8 cellular contexts compared by ENCODE assay signal in genomic region chr2:65432227-65433190, GRCh38. TPM values are rescaled to one million over a fixed set of nuclear protein-coding genes. Genes with fewer than 3 reads are reported as not detected.
DNase-seq lines count a peak whose midpoint lies in the region; ATAC-seq and TF ChIP-seq lines count a peak whose summit lies in the region.

Gene SPRED2, minus strand, starts transcription at chr2:65432599. Its CDS starts 612 bp downstream, at chr2:65431987.

- in situ Hi-C loops in Caki2 (cut with HindIII; ENCODE audit: low pct_unique_long_range_greater_than_20kb, low sequenced_read_pairs): no loop called here

- H3K27me3 ChIP-seq in stomach smooth muscle (ENCODE audit: control insufficient read depth in 1 of 2, insufficient read depth in 2 of 2, low read length in 2 of 2): no peaks in the 10 kb centered on the region

- no peak for TF ChIP-seq CTCF in LNCaP clone FGC (IDR thresholded peaks at IDR 0.05; ENCODE audit: control insufficient read depth, extremely low read depth, insufficient read depth)
- no peak for TF ChIP-seq CTCF in RWPE1 (conservative IDR thresholded peaks at IDR 0.05; ENCODE audit: low read depth)
- TF ChIP-seq CTCF in fibroblast of the aortic adventitia (IDR thresholded peaks at IDR 0.05; ENCODE audit: insufficient read depth, low read length): peak; percentile 12

- CTCF ChIA-PET in RWPE1 (lab: Yijun Ruan, JAX): interaction anchor here (0.6 to 0.7 kb wide), 4 partner anchors 15 to 120 kb away, joined by 3 to 8 read pairs (median 4); no protein-coding TSS in a partner anchor

- H3K4me1 ChIP-seq in stomach smooth muscle (ENCODE audit: control insufficient read depth, insufficient read depth, low read length): peaks cover 20% of the 10 kb centered on the region

- no peaks in the 10 kb centered on the region for H3K9me3 ChIP-seq in stomach smooth muscle (ENCODE audit: control insufficient read depth in 2 of 2, low read length in 2 of 2)

- POLR2A ChIA-PET in RWPE1 (lab: Yijun Ruan, JAX; ENCODE audit: low non-redundant PET): interaction anchor here (0.6 to 0.7 kb wide), 4 partner anchors 24 to 138 kb away, joined by 3 to 4 read pairs (median 4); no protein-coding TSS in a partner anchor

- H3K27me3 Mint-ChIP-seq in natural killer cell treated with Interleukin-12 subunit alpha and Interleukin-12 subunit beta and Interleukin-15 and Interleukin-18, amount 100 ng/mL, for 72 hours: peaks cover 3 to 12% of the 10 kb centered on the region in 2 donors

- H3K27ac Mint-ChIP-seq in natural killer cell treated with Interleukin-12 subunit alpha and Interleukin-12 subunit beta and Interleukin-15 and Interleukin-18, amount 100 ng/mL, for 72 hours: peak within 1 kb of the TSS; percentile 61 to 85

- H3K4me1 Mint-ChIP-seq in natural killer cell treated with Interleukin-12 subunit alpha and Interleukin-12 subunit beta and Interleukin-15 and Interleukin-18, amount 100 ng/mL, for 72 hours (ENCODE audit: low read depth in 2 of 2): peaks cover 26% of the 10 kb centered on the region in 2 donors

- peak; percentile 98 for DNase-seq in Caki2 (ENCODE audit: low read depth)
- peak; percentile 84 for DNase-seq in LNCaP clone FGC (ENCODE audit: low read depth)
- peak; percentile 85 for DNase-seq in RWPE1 (ENCODE audit: low spot score)
- DNase-seq in activated gamma-delta T cell (lab: John Stamatoyannopoulos, UW): peak; percentile 55
- DNase-seq in fibroblast of the aortic adventitia (ENCODE audit: low read depth): peak; percentile 97
- DNase-seq in natural killer cell treated with Interleukin-12 subunit alpha and Interleukin-12 subunit beta and Interleukin-15 and Interleukin-18, amount 100 ng/mL, for 72 hours (ENCODE audit: low spot score): peak; percentile 89

- H3K9ac ChIP-seq in stomach smooth muscle (ENCODE audit: low read length in 2 of 2): peak within 1 kb of the TSS; percentile 78 to 82

- H3K9me3 Mint-ChIP-seq in natural killer cell treated with Interleukin-12 subunit alpha and Interleukin-12 subunit beta and Interleukin-15 and Interleukin-18, amount 100 ng/mL, for 72 hours: no peaks in the 10 kb centered on the region

- ATAC-seq in GM21717 (IDR thresholded peaks at IDR 0.05; ENCODE audit: unreplicated experiment): peak; percentile 33
- ATAC-seq in natural killer cell treated with Interleukin-12 subunit alpha and Interleukin-12 subunit beta and Interleukin-15 and Interleukin-18, amount 100 ng/mL, for 72 hours: peak; percentile 50 to 66

- H3K36me3 ChIP-seq in stomach smooth muscle (ENCODE audit: control insufficient read depth in 2 of 2, insufficient read depth in 2 of 2, low read length in 2 of 2): no peaks in the 10 kb centered on the region

- H3K27ac ChIP-seq in RWPE1 (peak within 1 kb of the TSS; percentile 86), stomach smooth muscle (ENCODE audit: low read length) (peak within 1 kb of the TSS; percentile 82)

- H3K4me3 Mint-ChIP-seq in natural killer cell treated with Interleukin-12 subunit alpha and Interleukin-12 subunit beta and Interleukin-15 and Interleukin-18, amount 100 ng/mL, for 72 hours: peak within 1 kb of the TSS; percentile 87

- no peaks in the 10 kb centered on the region for H3K36me3 Mint-ChIP-seq in natural killer cell treated with Interleukin-12 subunit alpha and Interleukin-12 subunit beta and Interleukin-15 and Interleukin-18, amount 100 ng/mL, for 72 hours

- peak within 1 kb of the TSS; percentile 61 for H3K4me3 ChIP-seq in LNCaP clone FGC (ENCODE audit: low read depth, low read length)
- peak within 1 kb of the TSS; percentile 82 for H3K4me3 ChIP-seq in fibroblast of the aortic adventitia (ENCODE audit: low read depth, low read length)
- H3K4me3 ChIP-seq in stomach smooth muscle (ENCODE audit: low read length in 2 of 2): peak within 1 kb of the TSS; percentile 84 to 93

RNA-seq across cellular contexts. Expression of gene SPRED2, which starts in this region (rescaled TPM):
- 8.7 and 29.3 TPM in 2 replicates for total RNA-seq in Caki2 (2014; rRNA removed; shearing (Covaris generic); ENCODE audit: low replicate concordance)
- 11.9 and 20.6 TPM in 2 replicates for total RNA-seq in fibroblast of the aortic adventitia (ENCODE audit: low replicate concordance)
- 10 to 100 TPM in 1 of 2 donors, 1 to 10 TPM in 1; 9.8 to 26.0 TPM for total RNA-seq in natural killer cell treated with Interleukin-12 subunit alpha and Interleukin-12 subunit beta and Interleukin-15 and Interleukin-18, amount 100 ng/mL, for 72 hours

Comparison
In these comparisons a context has a peak if more than half of its experiments do, and no peak if none do; other contexts are left out.
1. Peak in every context shown above with its lines: DNase-seq, ATAC-seq, H3K4me3 ChIP-seq and H3K27ac ChIP-seq.